Comparison of ENCODE assay signal across 8 cellular contexts in genomic region chr9:127921592-127922120, GRCh38. TPM values are rescaled to one million over a fixed set of nuclear protein-coding genes. Genes with fewer than 3 reads are reported as not detected.
DNase-seq lines count a peak whose midpoint lies in the region; ATAC-seq and TF ChIP-seq lines count a peak whose summit lies in the region.

No MANE protein-coding gene starts in this region.

- H3K4me3 Mint-ChIP-seq in activated B cell treated with CpG ODN at 0.5 μM for 24 hours: no peak overlapping the region

- peak; percentile 91 for TF ChIP-seq CTCF in LNCaP clone FGC (IDR thresholded peaks at IDR 0.05; ENCODE audit: control insufficient read depth, extremely low read depth, insufficient read depth)
- TF ChIP-seq CTCF in activated B cell treated with CpG ODN at 0.5 μM for 24 hours (IDR thresholded peaks at IDR 0.05): peak; percentile 97
- peak; percentile 79 for TF ChIP-seq CTCF in cardiac fibroblast (IDR thresholded peaks at IDR 0.05; ENCODE audit: low read depth, low read length)
- peak; percentile 95 to 100 for TF ChIP-seq CTCF in left lung (IDR thresholded peaks at IDR 0.05)

- intact Hi-C loops in activated B cell treated with CpG ODN at 0.5 μM for 24 hours (cut with micrococcal nuclease): loop anchor here (1.0 to 2.0 kb wide), 7 partner anchors 51 to 981 kb away; partner anchors contain the start of genes CDK9 and TOR2A
- intact Hi-C loops in left lung (cut with DNase I): loop anchor here in 1 of 2 donors (5.0 to 10.0 kb wide), 3 partner anchors 134 to 407 kb away; partner anchors contain the start of gene CDK9

- peaks cover 43% of the 10 kb centered on the region for H3K4me1 Mint-ChIP-seq in activated B cell treated with CpG ODN at 0.5 μM for 24 hours

- ATAC-seq in activated B cell treated with CpG ODN at 0.5 μM for 24 hours (ENCODE audit: low read depth) (peak; percentile 12), left lung (peak; percentile 43), HG03175 (IDR thresholded peaks at IDR 0.05; ENCODE audit: unreplicated experiment) (no peak), GM19035 (IDR thresholded peaks at IDR 0.05; ENCODE audit: unreplicated experiment) (no peak)

- no peaks in the 10 kb centered on the region for H3K9me3 ChIP-seq in left lung

- POLR2A ChIA-PET in activated B cell treated with CpG ODN at 0.5 μM for 24 hours (lab: Charles Lee): interaction anchor here (0.5 to 12.0 kb wide), 4 partner anchors 9 to 187 kb away, joined by 4 to 457 read pairs (median 10); partner anchors contain the start of genes PIP5KL1, ST6GALNAC6 and TOR2A

- H3K9me3 Mint-ChIP-seq in activated B cell treated with CpG ODN at 0.5 μM for 24 hours: no peaks in the 10 kb centered on the region

- H3K36me3 ChIP-seq in left lung: no peaks in the 10 kb centered on the region

- H3K36me3 Mint-ChIP-seq in activated B cell treated with CpG ODN at 0.5 μM for 24 hours (ENCODE audit: low read depth): peaks cover 2% of the 10 kb centered on the region

- H3K4me1 ChIP-seq in left lung: peaks cover 25 to 51% of the 10 kb centered on the region in 2 donors

- H3K27me3 ChIP-seq in left lung: peaks cover 0 to 22% of the 10 kb centered on the region in 2 donors

- CTCF ChIA-PET in activated B cell treated with CpG ODN at 0.5 μM for 24 hours (lab: Charles Lee): interaction anchor here (0.6 to 5.5 kb wide), 27 partner anchors 9 to 708 kb away, joined by 3 to 48 read pairs (median 5); partner anchors contain the start of genes DPM2, PIP5KL1 and TOR2A

- in situ Hi-C loops in G401 (cut with HindIII; ENCODE audit: low sequenced_read_pairs): no loop called here

- H3K27me3 Mint-ChIP-seq in activated B cell treated with CpG ODN at 0.5 μM for 24 hours: peaks cover 4% of the 10 kb centered on the region

- H3K4me3 ChIP-seq in LNCaP clone FGC (ENCODE audit: low read depth, low read length): peak overlapping the region; percentile 23; the same call in 1 of the 2 replicates
- peak overlapping the region; percentile 18 to 42 for H3K4me3 ChIP-seq in cardiac fibroblast (replicated peaks in 1 of 2; ENCODE audit: low read depth in 2 of 2, low read length in 2 of 2)
- H3K4me3 ChIP-seq in left lung: no peak overlapping the region

- H3K27ac ChIP-seq in left lung: no peak overlapping the region

- DNase-seq in G401 (ENCODE audit: low spot score): peak; percentile 71
- no peak for DNase-seq in LNCaP clone FGC (ENCODE audit: low read depth)
- peak; percentile 75 for DNase-seq in activated B cell treated with CpG ODN at 0.5 μM for 24 hours
- peak; percentile 65 to 66 for DNase-seq in cardiac fibroblast (ENCODE audit: low read depth in 2 of 2)
- DNase-seq in left lung: peak; percentile 81 to 93
- peak; percentile 68 for DNase-seq in stimulated activated CD8-positive, alpha-beta memory T cell treated with anti-CD3 and anti-CD28 coated beads, Interleukin-12 subunit alpha, Interleukin-12 subunit beta, amount 100 ng/mL, for 1 hour (ENCODE audit: low read depth)

- H3K27ac Mint-ChIP-seq in activated B cell treated with CpG ODN at 0.5 μM for 24 hours: peak overlapping the region; percentile 50

RNA-seq across cellular contexts. Expression of gene ST6GALNAC4, which starts 4.8 kb away (rescaled TPM):
- total RNA-seq in G401 (2014; rRNA removed; shearing (Covaris generic)): 31.9 and 32.8 TPM in 2 replicates
- 71.3 and 85.4 TPM in 2 replicates for total RNA-seq in activated B cell treated with CpG ODN at 0.5 μM for 24 hours
- 10 to 100 TPM; 62.5 to 89.9 TPM for total RNA-seq in left lung

RNA-seq across cellular contexts. Expression of gene PIP5KL1, which starts 8.9 kb away (rescaled TPM):
- 0.68 and 23.4 TPM in 2 replicates for total RNA-seq in G401 (2014; rRNA removed; shearing (Covaris generic))
- total RNA-seq in activated B cell treated with CpG ODN at 0.5 μM for 24 hours (1.7 and 1.8 TPM in 2 replicates), left lung (1 to 10 TPM; 3.8 to 6.7 TPM)

RNA-seq across cellular contexts. Expression of gene DPM2, which starts 16.0 kb away (rescaled TPM):
- 17.1 and 39.0 TPM in 2 replicates for total RNA-seq in G401 (2014; rRNA removed; shearing (Covaris generic))
- total RNA-seq in activated B cell treated with CpG ODN at 0.5 μM for 24 hours (41.4 and 50.6 TPM in 2 replicates), left lung (10 to 100 TPM; 38.6 to 47.6 TPM)

RNA-seq across cellular contexts. Expression of gene ST6GALNAC6, which starts 22.3 kb away (rescaled TPM):
- total RNA-seq in G401 (2014; rRNA removed; shearing (Covaris generic)): 44.8 and 73.0 TPM in 2 replicates
- total RNA-seq in activated B cell treated with CpG ODN at 0.5 μM for 24 hours (39.9 and 47.5 TPM in 2 replicates), left lung (10 to 100 TPM; 43.5 to 57.0 TPM)

RNA-seq across cellular contexts. Expression of gene AK1, which starts 44.2 kb away (rescaled TPM):
- 46.4 and 62.6 TPM in 2 replicates for total RNA-seq in G401 (2014; rRNA removed; shearing (Covaris generic))
- total RNA-seq in activated B cell treated with CpG ODN at 0.5 μM for 24 hours (6.9 and 8.1 TPM in 2 replicates), left lung (100 to 1,000 TPM; 111 to 264 TPM)

Comparison
In these comparisons a context has a peak if more than half of its experiments do, and no peak if none do; other contexts are left out.
1. H3K4me3 ChIP-seq: peak in LNCaP clone FGC (single experiment) and cardiac fibroblast (2 of 2); none in left lung (0 of 2).
2. ATAC-seq: peak in activated B cell treated with CpG ODN at 0.5 μM for 24 hours (single experiment) and left lung (single experiment); none in HG03175 (single experiment) and GM19035 (single experiment).
3. Peak in every context shown above with its lines, with median percentiles within 50 percentile points of each other: CTCF ChIP-seq.